Comparison of ENCODE assay signal across 1 cellular context in the genomic region with DNA sequence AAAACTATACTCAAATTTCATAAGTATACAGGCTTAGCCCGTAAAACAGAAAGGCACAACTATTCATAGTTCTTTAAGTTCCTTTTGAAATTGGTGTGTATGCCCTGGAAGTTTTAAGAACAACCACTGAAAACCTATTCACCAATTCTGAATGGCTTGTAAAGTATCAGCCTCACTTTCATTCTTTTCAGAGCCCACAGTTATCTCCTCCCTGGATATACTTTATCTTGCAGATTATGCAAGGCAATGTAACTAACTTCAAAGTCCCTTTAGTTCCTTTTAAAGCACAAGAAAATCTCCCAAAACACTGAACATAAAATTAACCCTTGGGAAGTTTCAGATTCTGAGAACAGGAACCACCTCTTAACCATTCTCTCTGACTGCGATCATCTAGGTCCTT.
TF ChIP-seq lines count a peak whose summit lies in the region.

No MANE protein-coding gene starts in this region.

TF ChIP-seq in A549, 52 proteins besides CTCF, POLR2A, EP300 and RAD21 (continued from another document):
- TF ChIP-seq, protein P1, sequence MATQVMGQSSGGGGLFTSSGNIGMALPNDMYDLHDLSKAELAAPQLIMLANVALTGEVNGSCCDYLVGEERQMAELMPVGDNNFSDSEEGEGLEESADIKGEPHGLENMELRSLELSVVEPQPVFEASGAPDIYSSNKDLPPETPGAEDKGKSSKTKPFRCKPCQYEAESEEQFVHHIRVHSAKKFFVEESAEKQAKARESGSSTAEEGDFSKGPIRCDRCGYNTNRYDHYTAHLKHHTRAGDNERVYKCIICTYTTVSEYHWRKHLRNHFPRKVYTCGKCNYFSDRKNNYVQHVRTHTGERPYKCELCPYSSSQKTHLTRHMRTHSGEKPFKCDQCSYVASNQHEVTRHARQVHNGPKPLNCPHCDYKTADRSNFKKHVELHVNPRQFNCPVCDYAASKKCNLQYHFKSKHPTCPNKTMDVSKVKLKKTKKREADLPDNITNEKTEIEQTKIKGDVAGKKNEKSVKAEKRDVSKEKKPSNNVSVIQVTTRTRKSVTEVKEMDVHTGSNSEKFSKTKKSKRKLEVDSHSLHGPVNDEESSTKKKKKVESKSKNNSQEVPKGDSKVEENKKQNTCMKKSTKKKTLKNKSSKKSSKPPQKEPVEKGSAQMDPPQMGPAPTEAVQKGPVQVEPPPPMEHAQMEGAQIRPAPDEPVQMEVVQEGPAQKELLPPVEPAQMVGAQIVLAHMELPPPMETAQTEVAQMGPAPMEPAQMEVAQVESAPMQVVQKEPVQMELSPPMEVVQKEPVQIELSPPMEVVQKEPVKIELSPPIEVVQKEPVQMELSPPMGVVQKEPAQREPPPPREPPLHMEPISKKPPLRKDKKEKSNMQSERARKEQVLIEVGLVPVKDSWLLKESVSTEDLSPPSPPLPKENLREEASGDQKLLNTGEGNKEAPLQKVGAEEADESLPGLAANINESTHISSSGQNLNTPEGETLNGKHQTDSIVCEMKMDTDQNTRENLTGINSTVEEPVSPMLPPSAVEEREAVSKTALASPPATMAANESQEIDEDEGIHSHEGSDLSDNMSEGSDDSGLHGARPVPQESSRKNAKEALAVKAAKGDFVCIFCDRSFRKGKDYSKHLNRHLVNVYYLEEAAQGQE (IDR thresholded peaks at IDR 0.05): no peak
